In genomic region chr5:158485604-158486081, GRCh38 we compare ENCODE assay signal across 15 cellular contexts.
A peak's percentile ranks its signal among the peaks of the same experiment; 100 is the strongest.
DNase-seq lines count a peak whose midpoint lies in the region; ATAC-seq and TF ChIP-seq lines count a peak whose summit lies in the region.
"Had no signal": no experiment of that assay in that cellular context is flagged by ENCODE, and none has a peak within 500 bp of the region (broad histone marks: within the 10 kb centered on the region; RNA-seq: fewer than 3 reads in every experiment).

No MANE protein-coding gene starts in this region.

- H3K4me2 ChIP-seq in SK-N-SH = no peak overlapping the region

- H3K36me3 ChIP-seq in RWPE2 (ENCODE audit: low read depth) = no peaks in the 10 kb centered on the region
- no peaks in the 10 kb centered on the region for H3K36me3 ChIP-seq in muscle layer of duodenum (ENCODE audit: control insufficient read depth in 1 of 2, insufficient read depth in 2 of 2, low read length in 2 of 2)
- no peaks in the 10 kb centered on the region for H3K36me3 ChIP-seq in upper lobe of left lung
- H3K36me3 ChIP-seq in SK-N-SH (replicated peaks in 1 of 2; ENCODE audit: control insufficient read depth in 1 of 2, insufficient read depth in 2 of 2, low read length in 1 of 2) = no peaks in the 10 kb centered on the region

- H3K9me3 ChIP-seq in RWPE2 (ENCODE audit: severe bottlenecking) = no peaks in the 10 kb centered on the region
- H3K9me3 ChIP-seq in muscle layer of duodenum (ENCODE audit: control insufficient read depth in 1 of 2, low read length in 2 of 2) = no peaks in the 10 kb centered on the region
- no peaks in the 10 kb centered on the region for H3K9me3 ChIP-seq in upper lobe of left lung
- H3K9me3 ChIP-seq in SK-N-SH = no peaks in the 10 kb centered on the region

- CTCF ChIA-PET in SK-N-SH (lab: Yijun Ruan, JAX) = no interaction called here

- 55 to 71% methylated on average over 3 to 6 of the region's 6 CpGs for WGBS in upper lobe of left lung, 2 donors
- WGBS in SK-N-SH (ENCODE audit: low lambda C conversion rate) = 58% methylated on average over 4 of the region's 6 CpGs

- TF ChIP-seq CTCF in RWPE2 (IDR thresholded peaks at IDR 0.05; ENCODE audit: poor library complexity, severe bottlenecking) (no peak), foreskin keratinocyte (conservative IDR thresholded peaks at IDR 0.05) (no peak), upper lobe of left lung (IDR thresholded peaks at IDR 0.05) (no peak), SK-N-SH (IDR thresholded peaks at IDR 0.05) (no peak)

- H3K9ac ChIP-seq in SK-N-SH = no peak overlapping the region

- H2AFZ ChIP-seq in SK-N-SH (ENCODE audit: low read depth) = no peak overlapping the region

- no peaks in the 10 kb centered on the region for H3F3A ChIP-seq in SK-N-SH (replicated peaks; ENCODE audit: insufficient read depth)

- H3K27ac ChIP-seq in RWPE2 (ENCODE audit: poor library complexity, severe bottlenecking) (no peak overlapping the region), foreskin keratinocyte (no peak overlapping the region), muscle layer of duodenum (ENCODE audit: low read length) (peak overlapping the region; percentile 68), upper lobe of left lung (no peak overlapping the region), SK-N-SH (ENCODE audit: low read depth in 2 of 2, low read length in 1 of 2) (no peak overlapping the region)

- H3K4me1 ChIP-seq in RWPE2 (ENCODE audit: insufficient read depth, poor library complexity, severe bottlenecking) (no peaks in the 10 kb centered on the region), foreskin keratinocyte (no peaks in the 10 kb centered on the region), muscle layer of duodenum (ENCODE audit: control insufficient read depth in 1 of 2, insufficient read depth in 2 of 2, low read length in 2 of 2) (peaks cover 0 to 24% of the 10 kb centered on the region in 2 donors), upper lobe of left lung (peaks cover 0 to 10% (median 7%) of the 10 kb centered on the region in 4 donors), SK-N-SH (ENCODE audit: control insufficient read depth in 1 of 2, insufficient read depth in 2 of 2, low read depth in 1 of 2, low read length in 1 of 2) (peaks cover 0 to 14% of the 10 kb centered on the region in 2 experiments; a peak in 2 of 4 replicates)

- POLR2A ChIA-PET in SK-N-SH (lab: Yijun Ruan, JAX) = no interaction called here

- ATAC-seq in RWPE2 (ENCODE audit: low read depth) (0 out of 3 replicates have a peak, but pooled peaks have one; percentile 35), foreskin keratinocyte (peak; percentile 27), upper lobe of left lung (ENCODE audit: low FRiP score in 2 of 2) (peak; percentile 59 to 87), HG03095 (IDR thresholded peaks at IDR 0.05; ENCODE audit: unreplicated experiment) (no peak)
- ATAC-seq: CD8-positive, alpha-beta T cell; effector memory CD8-positive, alpha-beta T cell; stimulated activated naive CD8-positive, alpha-beta T cell treated with anti-CD3 and anti-CD28 coated beads, Interleukin-15, Interleukin-2, amounts not matched to agents 100 U/mL and 50 U/mL, for 24 hours had no signal

- TF ChIP-seq POLR2A in upper lobe of left lung (IDR thresholded peaks at IDR 0.05) = no peak

- no peak overlapping the region for H3K4me3 ChIP-seq in RWPE2 (ENCODE audit: severe bottlenecking)
- no peak overlapping the region for H3K4me3 ChIP-seq in muscle layer of duodenum (ENCODE audit: low read depth in 1 of 2, low read length in 2 of 2)
- H3K4me3 ChIP-seq in upper lobe of left lung = no peak overlapping the region
- H3K4me3 ChIP-seq in SK-N-SH (ENCODE audit: low read depth in 2 of 2, low read length in 1 of 2) = no peak overlapping the region

- no peak for TF ChIP-seq EP300 in upper lobe of left lung (IDR thresholded peaks at IDR 0.05)
- no peak for TF ChIP-seq EP300 in SK-N-SH (IDR thresholded peaks at IDR 0.05; ENCODE audit: borderline replicate concordance in 1 of 2, low read depth in 1 of 2, low read length in 1 of 2)

- H3K27me3 ChIP-seq in RWPE2 (ENCODE audit: insufficient read depth, poor library complexity, severe bottlenecking) (no peaks in the 10 kb centered on the region), foreskin keratinocyte (no peaks in the 10 kb centered on the region), muscle layer of duodenum (ENCODE audit: low read depth, low read length) (no peaks in the 10 kb centered on the region), upper lobe of left lung (no peaks in the 10 kb centered on the region), SK-N-SH (ENCODE audit: insufficient read depth) (no peaks in the 10 kb centered on the region; the same call in 1 of the 2 replicates)

- no peak for TF ChIP-seq RAD21 in SK-N-SH (IDR thresholded peaks at IDR 0.05; ENCODE audit: low read length)

- H4K20me1 ChIP-seq in SK-N-SH (ENCODE audit: insufficient read depth) = no peaks in the 10 kb centered on the region

- DNase-seq in RWPE2 (ENCODE audit: low spot score) (no peak), foreskin keratinocyte (no peak), upper lobe of left lung (no peak), GF-D8 (lab: John Stamatoyannopoulos, UW) (no peak), SK-N-SH (no peak)
- DNase-seq: activated CD4-positive, alpha-beta T cell treated with anti-CD3 and anti-CD28 coated beads for 1 hour; activated T-cell treated with anti-CD3 and anti-CD28 coated beads, Interleukin-2, amount 50 U/mL, for 24 hours; CD8-positive, alpha-beta T cell; effector memory CD8-positive, alpha-beta T cell; H9; NCI-H1092 treated with DMSO at 0.1 percent for 48 hours; stimulated activated naive CD8-positive, alpha-beta T cell treated with anti-CD3 and anti-CD28 coated beads, Interleukin-15, Interleukin-2, amounts not matched to agents 100 U/mL and 50 U/mL, for 24 hours; T-helper 1 cell had no signal

- no peaks in the 10 kb centered on the region for H3K79me2 ChIP-seq in SK-N-SH (ENCODE audit: insufficient read depth)

- H3K9me2 ChIP-seq in SK-N-SH = no peaks in the 10 kb centered on the region

TF ChIP-seq in SK-N-SH, 30 proteins besides CTCF, POLR2A, EP300 and RAD21:
- TF ChIP-seq FOXJ3 (CRISPR knock-in tag; IDR thresholded peaks at IDR 0.05) (no peak), SMC3 (IDR thresholded peaks at IDR 0.05; ENCODE audit: low read depth, low read length) (no peak), GATA2 (CRISPR knock-in tag; IDR thresholded peaks at IDR 0.05) (no peak), JUND (IDR thresholded peaks at IDR 0.05) (no peak)
